29 cellular contexts compared by ENCODE assay signal in genomic region chr2:53820711-53821110, GRCh38.
"Had no signal": no experiment of that assay in that cellular context is flagged by ENCODE, and none has a peak within 500 bp of the region (broad histone marks: within the 10 kb centered on the region; RNA-seq: fewer than 3 reads in every experiment).

No MANE protein-coding gene starts in this region.

- H3K4me3 ChIP-seq: adrenal gland, cardiac muscle cell, SJSA1 had no signal

- ATAC-seq: activated CD4-positive, CD25-positive, alpha-beta regulatory T cell treated with anti-CD3 and anti-CD28 coated beads, Interleukin-2, amount 50 U/mL, for 24 hours; activated CD8-positive, alpha-beta T cell treated with anti-CD3 and anti-CD28 coated beads for 36 hours; activated T-cell treated with anti-CD3 and anti-CD28 coated beads, Interleukin-2, amount 50 U/mL, for 72 hours; Panc1; SK-N-SH treated with all-trans-retinoic acid at 6 μM for 48 hours had no signal

- H3K27ac ChIP-seq: adrenal gland, cardiac muscle cell, RWPE1, SJSA1 had no signal

- H3K27me3 Mint-ChIP-seq: activated CD8-positive, alpha-beta T cell treated with anti-CD3 and anti-CD28 coated beads for 36 hours; activated naive CD8-positive, alpha-beta T cell treated with anti-CD3 and anti-CD28 coated beads, Interleukin-2, amount 10 ng/mL, durations not matched to agents 7 days and 5 days; brain had no signal

- DNase-seq: activated CD4-positive, alpha-beta T cell treated with anti-CD3 and anti-CD28 coated beads for 4 hours; activated CD8-positive, alpha-beta memory T cell treated with anti-CD3 and anti-CD28 coated beads, Interleukin-2, amount 50 U/mL, for 4 hours; activated CD8-positive, alpha-beta T cell treated with anti-CD3 and anti-CD28 coated beads for 36 hours; activated naive CD4-positive, alpha-beta T cell treated with anti-CD3 and anti-CD28 coated beads, Interleukin-2, amount 50 U/mL, for 16 hours; activated naive CD8-positive, alpha-beta T cell treated with anti-CD3 and anti-CD28 coated beads, Interleukin-2, amount 10 ng/mL, durations not matched to agents 7 days and 5 days; activated T-cell treated with anti-CD3 and anti-CD28 coated beads, Interleukin-2, amount 50 U/mL, for 72 hours; adrenal gland; anterior cingulate cortex; Kasumi-1; KBM-7; NCI-H1092; NCI-H1417 treated with DMSO at 0.1 percent for 48 hours; NCI-H1694; NCI-H2029; NCI-H2107; NCI-H2171 treated with DMSO at 0.1 percent for 48 hours; NCI-H226; NCI-H526; NCI-H774; SHP77 had no signal

- H3K27ac Mint-ChIP-seq: activated CD8-positive, alpha-beta T cell treated with anti-CD3 and anti-CD28 coated beads for 36 hours; activated naive CD8-positive, alpha-beta T cell treated with anti-CD3 and anti-CD28 coated beads, Interleukin-2, amount 10 ng/mL, durations not matched to agents 7 days and 5 days; activated T-cell treated with anti-CD3 and anti-CD28 coated beads, Interleukin-2, amount 50 U/mL, for 72 hours; activated T-helper 2 cell treated with anti-CD3 and anti-CD28 coated beads, Interferon-gamma antibody, Interleukin-2, Interleukin-4, amounts not matched to agents 10 μg/mL and 5 μg/mL and 100 μg/mL, durations not matched to agents 14 hours and 24 hours and 36 hours; T-helper 1 cell treated with Interleukin-12 subunit alpha and Interleukin-12 subunit beta and Interleukin-4 antibody, amounts not matched to agents 30 μg/mL and 1 μg/mL, for 36 hours had no signal

- H3K4me1 ChIP-seq: SJSA1 had no signal

- H3K27me3 ChIP-seq: adrenal gland, cardiac muscle cell, SJSA1 had no signal

- H3K9me3 Mint-ChIP-seq: activated CD8-positive, alpha-beta T cell treated with anti-CD3 and anti-CD28 coated beads for 36 hours; activated naive CD8-positive, alpha-beta T cell treated with anti-CD3 and anti-CD28 coated beads, Interleukin-2, amount 10 ng/mL, durations not matched to agents 7 days and 5 days; activated T-cell treated with anti-CD3 and anti-CD28 coated beads, Interleukin-2, amount 50 U/mL, for 72 hours; activated T-helper 2 cell treated with anti-CD3 and anti-CD28 coated beads, Interferon-gamma antibody, Interleukin-2, Interleukin-4, amounts not matched to agents 10 μg/mL and 5 μg/mL and 100 μg/mL, durations not matched to agents 14 hours and 24 hours and 36 hours; brain; T-helper 1 cell treated with Interleukin-12 subunit alpha and Interleukin-12 subunit beta and Interleukin-4 antibody, amounts not matched to agents 30 μg/mL and 1 μg/mL, for 36 hours had no signal

- H3K9me3 ChIP-seq: adrenal gland, SJSA1 had no signal

- H3K4me1 Mint-ChIP-seq: activated naive CD8-positive, alpha-beta T cell treated with anti-CD3 and anti-CD28 coated beads, Interleukin-2, amount 10 ng/mL, durations not matched to agents 7 days and 5 days had no signal

- H3K4me3 Mint-ChIP-seq: activated CD8-positive, alpha-beta T cell treated with anti-CD3 and anti-CD28 coated beads for 36 hours; activated naive CD8-positive, alpha-beta T cell treated with anti-CD3 and anti-CD28 coated beads, Interleukin-2, amount 10 ng/mL, durations not matched to agents 7 days and 5 days; activated T-cell treated with anti-CD3 and anti-CD28 coated beads, Interleukin-2, amount 50 U/mL, for 72 hours; brain; T-helper 1 cell treated with Interleukin-12 subunit alpha and Interleukin-12 subunit beta and Interleukin-4 antibody, amounts not matched to agents 30 μg/mL and 1 μg/mL, for 36 hours had no signal
